ENCODE assay signal across 19 cellular contexts in the genomic region with DNA sequence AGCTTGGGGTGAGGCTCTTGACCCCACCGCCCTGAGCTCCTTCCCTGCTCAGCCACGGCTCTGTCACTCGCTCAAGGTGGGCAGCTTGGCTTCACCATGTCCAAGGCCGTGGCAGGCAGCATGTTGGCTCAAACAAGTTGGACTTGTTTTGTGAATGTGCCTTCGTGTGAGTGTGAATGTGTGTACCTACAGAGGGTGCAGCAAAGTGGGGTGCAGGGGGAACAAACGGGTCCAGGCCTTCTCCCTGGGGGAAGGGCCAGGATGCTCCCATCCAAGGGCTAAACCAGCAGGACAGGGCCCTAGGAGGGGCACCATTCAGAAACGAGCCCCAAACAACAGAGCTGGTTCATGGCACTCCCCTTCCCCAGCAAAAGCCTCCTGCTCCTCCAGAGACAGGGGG. TPM values are rescaled to one million over a fixed set of nuclear protein-coding genes. Genes with fewer than 3 reads are reported as not detected.
"Had no signal": no experiment of that assay in that cellular context is flagged by ENCODE, and none has a peak within 500 bp of the region (broad histone marks: within the 10 kb centered on the region; RNA-seq: fewer than 3 reads in every experiment).

No MANE protein-coding gene starts in this region.

- H3K4me3 ChIP-seq: gastrocnemius medialis, lower lobe of right lung, thyroid gland had no signal

- DNase-seq: effector CD8-positive, alpha-beta T cell; endodermal cell; foreskin fibroblast; gastrocnemius medialis; left ventricle myocardium superior; lower lobe of right lung; naive B cell; stimulated activated naive B cell treated with anti-CD40 and anti-IgM and Interleukin-4, amounts not matched to agents 10 μg/mL and 1 μg/mL and 100 μg/mL, for 72 hours; stimulated activated naive CD8-positive, alpha-beta T cell treated with anti-CD3 and anti-CD28 coated beads, Interleukin-15, amount 100 ng/mL, for 72 hours; thyroid gland; trophoblast cell had no signal

- H3K4me1 ChIP-seq: parathyroid adenoma had no signal

- H2AFZ ChIP-seq: parathyroid adenoma had no signal

- ATAC-seq: esophagus mucosa; gastrocnemius medialis; left ventricle myocardium superior; lower lobe of right lung; natural killer cell treated with Interleukin-12 subunit alpha and Interleukin-12 subunit beta and Interleukin-15 and Interleukin-18, amount 100 ng/mL, for 72 hours; sciatic nerve; stimulated activated naive B cell treated with anti-CD40 and anti-IgM and Interleukin-4, amounts not matched to agents 10 μg/mL and 1 μg/mL and 100 μg/mL, for 72 hours; stimulated activated naive CD8-positive, alpha-beta T cell treated with anti-CD3 and anti-CD28 coated beads, Interleukin-15, amount 100 ng/mL, for 72 hours had no signal

- H3K9me3 ChIP-seq: gastrocnemius medialis, lower lobe of right lung, thyroid gland had no signal

- H3K36me3 ChIP-seq: gastrocnemius medialis, lower lobe of right lung, thyroid gland had no signal

- H3K9ac ChIP-seq: parathyroid adenoma had no signal

- H3K27ac ChIP-seq: epithelial cell of prostate, gastrocnemius medialis, lower lobe of right lung, parathyroid adenoma, thyroid gland had no signal

- H3K27me3 ChIP-seq: thyroid gland had no signal

RNA-seq across cellular contexts. Expression of gene FA2H, which starts 4.8 kb away (rescaled TPM):
- total RNA-seq: glomerular endothelial cell; natural killer cell treated with Interleukin-12 subunit alpha and Interleukin-12 subunit beta and Interleukin-15 and Interleukin-18, amount 100 ng/mL, for 72 hours; neural crest cell; osteoblast had no signal
